In genomic region chr20:3663031-3663701, GRCh38 we compare ENCODE assay signal across 1 cellular context.
TF ChIP-seq lines count a peak whose summit lies in the region.

Gene GFRA4, minus strand, starts transcription at chr20:3663399. Its CDS starts 0 bp downstream, at chr20:3663399.

TF ChIP-seq in GM23338, 12 proteins besides CTCF, POLR2A, EP300 and RAD21 (continued from another document):
- TF ChIP-seq ZNF462 (CRISPR knock-in tag; IDR thresholded peaks at IDR 0.05) = no peak
- no peak for TF ChIP-seq CREB1 (CRISPR knock-in tag; IDR thresholded peaks at IDR 0.05; ENCODE audit: low read depth)
- no peak for TF ChIP-seq NANOG (IDR thresholded peaks at IDR 0.05; ENCODE audit: borderline replicate concordance)
- no peak for TF ChIP-seq EZH2phosphoT487 (IDR thresholded peaks at IDR 0.05; ENCODE audit: unreplicated experiment)
- TF ChIP-seq ETS1 (IDR thresholded peaks at IDR 0.05) = no peak
- TF ChIP-seq POLR2AphosphoS5 (IDR thresholded peaks at IDR 0.05; ENCODE audit: low read depth) = no peak
